In the genomic region with DNA sequence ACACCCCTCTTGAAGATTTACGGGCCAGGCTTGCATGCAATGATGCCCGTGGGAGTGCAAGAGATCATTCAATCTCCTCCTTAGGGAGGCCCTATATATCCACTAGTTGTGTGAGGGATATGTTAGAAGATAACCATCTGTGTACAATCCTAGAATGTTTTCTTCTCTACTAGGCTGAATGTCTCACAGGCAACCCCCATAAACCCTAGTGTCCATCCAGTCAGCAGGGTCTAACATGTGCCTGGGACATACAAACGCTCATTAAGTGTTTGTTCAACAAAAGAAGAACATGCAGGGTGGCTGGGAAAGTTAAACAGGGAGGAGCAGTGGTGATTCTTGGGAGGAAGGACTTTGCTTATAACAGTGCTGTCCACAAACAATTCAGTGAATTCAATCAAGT, we compare ENCODE assay signal across 15 cellular contexts.
DNase-seq lines count a peak whose midpoint lies in the region; ATAC-seq and TF ChIP-seq lines count a peak whose summit lies in the region.
"Had no signal": no experiment of that assay in that cellular context is flagged by ENCODE, and none has a peak within 500 bp of the region (broad histone marks: within the 10 kb centered on the region; RNA-seq: fewer than 3 reads in every experiment).

No MANE protein-coding gene starts in this region.

- H3K4me3 ChIP-seq in LNCaP clone FGC (ENCODE audit: low read depth, low read length) (no peak overlapping the region), skeletal muscle cell (ENCODE audit: low read depth, low read length) (no peak overlapping the region)

- WGBS in H9 (ENCODE audit: extremely low coverage, insufficient read length, low lambda C conversion rate), result no CpG with 5 or more reads among the region's 3 CpGs

- H3K36me3 Mint-ChIP-seq in H9 (ENCODE audit: insufficient read depth in 1 of 3, low read depth in 3 of 3), result peaks cover 3 to 21% (median 11%) of the 10 kb centered on the region in 3 experiments
- H3K36me3 Mint-ChIP-seq in activated T-cell treated with anti-CD3 and anti-CD28 coated beads, Interleukin-2, amount 50 U/mL, for 24 hours (ENCODE audit: low read depth), result peaks cover 91% of the 10 kb centered on the region

- H4K91ac ChIP-seq in H9 (ENCODE audit: insufficient read length, low read depth, low read length), result no peak overlapping the region

- no peak overlapping the region for H4K5ac ChIP-seq in H9 (ENCODE audit: insufficient read length, low read depth, low read length)

- H3K27me3 Mint-ChIP-seq in H9 (ENCODE audit: low read depth), result no peaks in the 10 kb centered on the region
- H3K27me3 Mint-ChIP-seq in activated T-cell treated with anti-CD3 and anti-CD28 coated beads, Interleukin-2, amount 50 U/mL, for 24 hours, result no peaks in the 10 kb centered on the region
- H3K27me3 Mint-ChIP-seq: CD4-positive, alpha-beta T cell had no signal

- H2AK5ac ChIP-seq in H9 (ENCODE audit: insufficient read length, low read length), result no peak overlapping the region

- no peak overlapping the region for H3K9ac ChIP-seq in H9 (ENCODE audit: extremely low read depth, insufficient read length, low read length)

- no peak overlapping the region for H3K27ac ChIP-seq in H9 (ENCODE audit: insufficient read length, low read depth, low read length)
- H3K27ac ChIP-seq: RWPE1 had no signal

- no peak overlapping the region for H3K4me3 Mint-ChIP-seq in H9
- H3K4me3 Mint-ChIP-seq in activated T-cell treated with anti-CD3 and anti-CD28 coated beads, Interleukin-2, amount 50 U/mL, for 24 hours, result no peak overlapping the region
- H3K4me3 Mint-ChIP-seq: CD4-positive, alpha-beta T cell had no signal

- H3K18ac ChIP-seq in H9 (ENCODE audit: insufficient read length, low read depth, low read length), result no peak overlapping the region

- H3K27ac Mint-ChIP-seq in H9, result peak overlapping the region in 2 of 3 experiments; percentile 18 to 78; a peak in 2 of 7 replicates
- H3K27ac Mint-ChIP-seq in activated T-cell treated with anti-CD3 and anti-CD28 coated beads, Interleukin-2, amount 50 U/mL, for 24 hours, result no peak overlapping the region
- H3K27ac Mint-ChIP-seq: CD4-positive, alpha-beta T cell had no signal

- DNase-seq in H9, result no peak
- peak; percentile 39 for DNase-seq in LNCaP clone FGC (ENCODE audit: low read depth)
- peak; percentile 90 for DNase-seq in left kidney (ENCODE audit: low read depth, low spot score)
- peak; percentile 41 for DNase-seq in skeletal muscle cell (ENCODE audit: low read depth)
- DNase-seq in NCI-H2107 (lab: John Stamatoyannopoulos, UW), result no peak
- DNase-seq in activated T-cell treated with anti-CD3 and anti-CD28 coated beads, Interleukin-2, amount 50 U/mL, for 24 hours, result no peak
- DNase-seq: BE2C; CD4-positive, alpha-beta T cell; Kasumi-1; NCI-H1417 treated with DMSO at 0.1 percent for 48 hours; NCI-H2029; NCI-H510A; NCI-H774 had no signal

- no peak for ATAC-seq in GM19351 (IDR thresholded peaks at IDR 0.05; ENCODE audit: unreplicated experiment)

- H2BK15ac ChIP-seq in H9 (ENCODE audit: low read depth, low read length), result no peak overlapping the region

- no peaks in the 10 kb centered on the region for H3K23me2 ChIP-seq in H9 (ENCODE audit: insufficient read length, low read depth, low read length, poor library complexity, severe bottlenecking)

- no peak overlapping the region for H3T11ph ChIP-seq in H9 (ENCODE audit: low read length)

- no peak overlapping the region for H2BK120ac ChIP-seq in H9 (ENCODE audit: low read depth, low read length, poor library complexity, severe bottlenecking)

- H2AFZ ChIP-seq in H9 (ENCODE audit: low read length), result no peak overlapping the region

- TF ChIP-seq CTCF in H9 (conservative IDR thresholded peaks at IDR 0.05) (no peak), LNCaP clone FGC (IDR thresholded peaks at IDR 0.05; ENCODE audit: control insufficient read depth, extremely low read depth, insufficient read depth) (no peak)

- no peak overlapping the region for H2BK12ac ChIP-seq in H9 (ENCODE audit: insufficient read length, low read depth, low read length)

- H2BK20ac ChIP-seq in H9 (ENCODE audit: low read depth, low read length, poor library complexity, severe bottlenecking), result no peak overlapping the region

- no peak overlapping the region for H3K56ac ChIP-seq in H9 (ENCODE audit: insufficient read length, low read depth, low read length)

- H3K4ac ChIP-seq in H9 (ENCODE audit: low read depth, low read length), result no peak overlapping the region

- no peaks in the 10 kb centered on the region for H3K79me2 ChIP-seq in H9 (ENCODE audit: insufficient read depth, low read length)

- H4K8ac ChIP-seq in H9 (replicated peaks; ENCODE audit: insufficient read length, low read depth, low read length), result no peak overlapping the region

- H3K4me2 ChIP-seq in H9 (ENCODE audit: insufficient read depth, insufficient read length, low read length), result no peak overlapping the region

- H3K27me3 ChIP-seq in H9 (ENCODE audit: insufficient read depth, low read length), result no peaks in the 10 kb centered on the region
- H3K27me3 ChIP-seq: BE2C had no signal

- H3K4me1 ChIP-seq in H9 (ENCODE audit: insufficient read depth, low read length), result no peaks in the 10 kb centered on the region
- H3K4me1 ChIP-seq: BE2C had no signal

- H4K20me1 ChIP-seq in H9 (ENCODE audit: control insufficient read depth, insufficient read depth, insufficient read length), result no peaks in the 10 kb centered on the region

- H3K9me3 ChIP-seq in H9 (ENCODE audit: control insufficient read depth, low read depth, low read length), result no peaks in the 10 kb centered on the region
- H3K9me3 ChIP-seq: BE2C had no signal

- no peaks in the 10 kb centered on the region for H3K79me1 ChIP-seq in H9 (ENCODE audit: insufficient read depth, low read depth, low read length, poor library complexity, severe bottlenecking)

- H3K14ac ChIP-seq in H9 (ENCODE audit: insufficient read depth, low read length), result no peak overlapping the region

- H3K4me1 Mint-ChIP-seq in H9, result no peaks in the 10 kb centered on the region
- no peaks in the 10 kb centered on the region for H3K4me1 Mint-ChIP-seq in activated T-cell treated with anti-CD3 and anti-CD28 coated beads, Interleukin-2, amount 50 U/mL, for 24 hours (ENCODE audit: low read depth)

- H2BK5ac ChIP-seq in H9 (ENCODE audit: insufficient read length, low read length), result no peak overlapping the region

- H3K23ac ChIP-seq in H9 (ENCODE audit: insufficient read length, low read depth, low read length), result no peak overlapping the region

- no peaks in the 10 kb centered on the region for H3K9me3 Mint-ChIP-seq in H9
- H3K9me3 Mint-ChIP-seq in activated T-cell treated with anti-CD3 and anti-CD28 coated beads, Interleukin-2, amount 50 U/mL, for 24 hours, result no peaks in the 10 kb centered on the region
- H3K9me3 Mint-ChIP-seq: CD4-positive, alpha-beta T cell had no signal

Comparison
In these comparisons a context has a peak if more than half of its experiments do, and no peak if none do; other contexts are left out.
1. DNase-seq: peak in LNCaP clone FGC (single experiment), left kidney (single experiment) and skeletal muscle cell (single experiment); none in H9 (single experiment), NCI-H2107 (single experiment) and activated T-cell treated with anti-CD3 and anti-CD28 coated beads, Interleukin-2, amount 50 U/mL, for 24 hours (single experiment).